In genomic region chr3:55327131-55327920, GRCh38 we compare ENCODE assay signal across 1 cellular context.
TF ChIP-seq lines count a peak whose summit lies in the region.

No MANE protein-coding gene starts in this region.

TF ChIP-seq in SK-N-SH treated with all-trans-retinoic acid at 6 μM for 48 hours, 23 proteins besides CTCF, POLR2A, EP300 and RAD21 (continued from another document):
- TF ChIP-seq CSDC2 (CRISPR knock-in tag; IDR thresholded peaks at IDR 0.05) (no peak), ZFP3 (CRISPR knock-in tag; IDR thresholded peaks at IDR 0.05) (no peak), ESRRG (CRISPR knock-in tag; IDR thresholded peaks at IDR 0.05) (no peak)
- TF ChIP-seq, protein P1, sequence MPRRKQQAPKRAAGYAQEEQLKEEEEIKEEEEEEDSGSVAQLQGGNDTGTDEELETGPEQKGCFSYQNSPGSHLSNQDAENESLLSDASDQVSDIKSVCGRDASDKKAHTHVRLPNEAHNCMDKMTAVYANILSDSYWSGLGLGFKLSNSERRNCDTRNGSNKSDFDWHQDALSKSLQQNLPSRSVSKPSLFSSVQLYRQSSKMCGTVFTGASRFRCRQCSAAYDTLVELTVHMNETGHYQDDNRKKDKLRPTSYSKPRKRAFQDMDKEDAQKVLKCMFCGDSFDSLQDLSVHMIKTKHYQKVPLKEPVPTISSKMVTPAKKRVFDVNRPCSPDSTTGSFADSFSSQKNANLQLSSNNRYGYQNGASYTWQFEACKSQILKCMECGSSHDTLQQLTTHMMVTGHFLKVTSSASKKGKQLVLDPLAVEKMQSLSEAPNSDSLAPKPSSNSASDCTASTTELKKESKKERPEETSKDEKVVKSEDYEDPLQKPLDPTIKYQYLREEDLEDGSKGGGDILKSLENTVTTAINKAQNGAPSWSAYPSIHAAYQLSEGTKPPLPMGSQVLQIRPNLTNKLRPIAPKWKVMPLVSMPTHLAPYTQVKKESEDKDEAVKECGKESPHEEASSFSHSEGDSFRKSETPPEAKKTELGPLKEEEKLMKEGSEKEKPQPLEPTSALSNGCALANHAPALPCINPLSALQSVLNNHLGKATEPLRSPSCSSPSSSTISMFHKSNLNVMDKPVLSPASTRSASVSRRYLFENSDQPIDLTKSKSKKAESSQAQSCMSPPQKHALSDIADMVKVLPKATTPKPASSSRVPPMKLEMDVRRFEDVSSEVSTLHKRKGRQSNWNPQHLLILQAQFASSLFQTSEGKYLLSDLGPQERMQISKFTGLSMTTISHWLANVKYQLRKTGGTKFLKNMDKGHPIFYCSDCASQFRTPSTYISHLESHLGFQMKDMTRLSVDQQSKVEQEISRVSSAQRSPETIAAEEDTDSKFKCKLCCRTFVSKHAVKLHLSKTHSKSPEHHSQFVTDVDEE (CRISPR knock-in tag; IDR thresholded peaks at IDR 0.05): no peak
